31 cellular contexts compared by ENCODE assay signal in the genomic region with DNA sequence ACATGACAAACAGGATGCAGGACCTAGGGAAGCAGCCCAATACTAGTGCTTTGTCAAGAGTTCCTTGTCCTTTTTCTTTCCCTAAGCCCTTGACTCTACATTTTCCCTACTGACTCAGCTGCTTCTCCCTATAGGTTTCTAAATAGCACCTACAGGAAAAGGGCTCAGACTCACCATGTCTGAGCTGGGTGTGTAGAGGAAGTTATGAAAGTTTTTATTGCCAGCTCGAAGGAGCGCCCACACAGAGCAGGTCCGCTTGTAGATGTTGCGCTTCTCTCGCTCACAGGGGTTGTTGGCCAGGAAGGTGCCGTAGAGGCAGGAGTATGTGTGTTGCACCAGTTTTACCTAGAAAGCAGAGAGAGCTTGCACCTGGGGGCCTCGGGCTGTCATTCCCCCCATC. TPM values are rescaled to one million over a fixed set of nuclear protein-coding genes. Genes with fewer than 3 reads are reported as not detected.
DNase-seq lines count a peak whose midpoint lies in the region; ATAC-seq, FAIRE-seq and TF ChIP-seq lines count a peak whose summit lies in the region.
"Had no signal": no experiment of that assay in that cellular context is flagged by ENCODE, and none has a peak within 500 bp of the region (broad histone marks: within the 10 kb centered on the region; RNA-seq: fewer than 3 reads in every experiment).

No MANE protein-coding gene starts in this region.

- peak; percentile 4 for FAIRE-seq in HTR-8/SVneo (lab: Jason Lieb, UNC)
- FAIRE-seq: GM18507, small intestine had no signal

- TF ChIP-seq CTCF in NB4 (IDR thresholded peaks at IDR 0.05; ENCODE audit: low read depth, low read length): no peak

- DNase-seq in HTR-8/SVneo (ENCODE audit: insufficient read length, low spot score) (no peak), NB4 (ENCODE audit: low read depth) (peak; percentile 84), left colon (no peak), kidney glomerular epithelial cell (lab: John Stamatoyannopoulos, UW) (no peak), iPS-NIHi11 (ENCODE audit: low spot score) (no peak)
- DNase-seq: activated CD8-positive, alpha-beta T cell treated with anti-CD3 and anti-CD28 coated beads for 36 hours; activated gamma-delta T cell; C1 segment of cervical spinal cord; central memory CD4-positive, alpha-beta T cell; DND-41; gastrocnemius medialis; H9; hippocampal formation; left ventricle myocardium superior; NCI-H1092 treated with DMSO at 0.1 percent for 48 hours; NCI-H187; NCI-H526 treated with DMSO at 0.1 percent for 48 hours; retina; small intestine; stimulated activated CD4-positive, alpha-beta T cell treated with anti-CD3 and anti-CD28 coated beads, Interleukin-1b, Interleukin-23, amount 100 ng/mL, for 48 hours; T-helper 1 cell had no signal

- H3K27ac Mint-ChIP-seq in stimulated activated memory B cell treated with anti-CD40 and anti-IgM and Interleukin-4, amounts not matched to agents 10 μg/mL and 1 μg/mL and 100 μg/mL, for 72 hours: peak overlapping the region; percentile 89
- H3K27ac Mint-ChIP-seq: activated CD8-positive, alpha-beta T cell treated with anti-CD3 and anti-CD28 coated beads for 36 hours; H9; type B pancreatic cell had no signal

- peaks cover 66% of the 10 kb centered on the region for H3K36me3 Mint-ChIP-seq in stimulated activated memory B cell treated with anti-CD40 and anti-IgM and Interleukin-4, amounts not matched to agents 10 μg/mL and 1 μg/mL and 100 μg/mL, for 72 hours

- H3K4me1 Mint-ChIP-seq in stimulated activated memory B cell treated with anti-CD40 and anti-IgM and Interleukin-4, amounts not matched to agents 10 μg/mL and 1 μg/mL and 100 μg/mL, for 72 hours: peaks cover 46% of the 10 kb centered on the region
- H3K4me1 Mint-ChIP-seq: H9 had no signal

- no peak overlapping the region for H3K4me3 Mint-ChIP-seq in stimulated activated memory B cell treated with anti-CD40 and anti-IgM and Interleukin-4, amounts not matched to agents 10 μg/mL and 1 μg/mL and 100 μg/mL, for 72 hours
- H3K4me3 Mint-ChIP-seq: activated CD8-positive, alpha-beta T cell treated with anti-CD3 and anti-CD28 coated beads for 36 hours; dendritic cell treated with granulocyte-macrophage colony-stimulating factor and Interleukin-4, amounts not matched to agents 40 ng/mL and 50 ng/mL, for 4 days; H9; natural killer cell treated with Interleukin-12 subunit alpha and Interleukin-12 subunit beta and Interleukin-15 and Interleukin-18, amount 100 ng/mL, for 72 hours; type B pancreatic cell had no signal

- intact Hi-C loops in left colon (cut with DNase I, micrococcal nuclease): no loop called here

- H3K9me3 Mint-ChIP-seq in stimulated activated memory B cell treated with anti-CD40 and anti-IgM and Interleukin-4, amounts not matched to agents 10 μg/mL and 1 μg/mL and 100 μg/mL, for 72 hours: no peaks in the 10 kb centered on the region
- H3K9me3 Mint-ChIP-seq: activated CD8-positive, alpha-beta T cell treated with anti-CD3 and anti-CD28 coated beads for 36 hours; dendritic cell treated with granulocyte-macrophage colony-stimulating factor and Interleukin-4, amounts not matched to agents 40 ng/mL and 50 ng/mL, for 4 days; H9; natural killer cell treated with Interleukin-12 subunit alpha and Interleukin-12 subunit beta and Interleukin-15 and Interleukin-18, amount 100 ng/mL, for 72 hours; type B pancreatic cell had no signal

- H3K4me3 ChIP-seq in NB4 (ENCODE audit: low read depth, low read length): peak overlapping the region; percentile 21
- H3K4me3 ChIP-seq: gastrocnemius medialis had no signal

- H3K27me3 Mint-ChIP-seq in stimulated activated memory B cell treated with anti-CD40 and anti-IgM and Interleukin-4, amounts not matched to agents 10 μg/mL and 1 μg/mL and 100 μg/mL, for 72 hours: no peaks in the 10 kb centered on the region
- H3K27me3 Mint-ChIP-seq: activated CD8-positive, alpha-beta T cell treated with anti-CD3 and anti-CD28 coated beads for 36 hours; dendritic cell treated with granulocyte-macrophage colony-stimulating factor and Interleukin-4, amounts not matched to agents 40 ng/mL and 50 ng/mL, for 4 days; natural killer cell treated with Interleukin-12 subunit alpha and Interleukin-12 subunit beta and Interleukin-15 and Interleukin-18, amount 100 ng/mL, for 72 hours; type B pancreatic cell had no signal

- no peak for TF ChIP-seq POLR2A in NB4 (IDR thresholded peaks at IDR 0.05; ENCODE audit: extremely low read depth, insufficient read length)

- peak; percentile 69 for ATAC-seq in left colon
- ATAC-seq in stimulated activated memory B cell treated with anti-CD40 and anti-IgM and Interleukin-4, amounts not matched to agents 10 μg/mL and 1 μg/mL and 100 μg/mL, for 72 hours: no peak
- ATAC-seq in HG03045 (IDR thresholded peaks at IDR 0.05; ENCODE audit: unreplicated experiment): no peak
- ATAC-seq: activated CD8-positive, alpha-beta T cell treated with anti-CD3 and anti-CD28 coated beads for 36 hours; gastrocnemius medialis; left ventricle myocardium superior; natural killer cell treated with Interleukin-12 subunit alpha and Interleukin-12 subunit beta and Interleukin-15 and Interleukin-18, amount 100 ng/mL, for 72 hours had no signal

RNA-seq across cellular contexts. Expression of a gene that starts 10.6 kb away (rescaled TPM):
- total RNA-seq in left colon: 10 to 100 TPM; 42.2 to 52.4 TPM

RNA-seq across cellular contexts. Expression of a gene that starts 15.7 kb away (rescaled TPM):
- not detected for total RNA-seq in left colon
- total RNA-seq: gastrocnemius medialis, H9, HT1080, left ventricle myocardium superior, osteocyte, RPMI7951, SK-MEL-5 had no signal
